ENCODE assay signal across 15 cellular contexts in genomic region chr2:173193925-173194324, GRCh38.
DNase-seq lines count a peak whose midpoint lies in the region; TF ChIP-seq lines count a peak whose summit lies in the region.
"Had no signal": no experiment of that assay in that cellular context is flagged by ENCODE, and none has a peak within 500 bp of the region (broad histone marks: within the 10 kb centered on the region; RNA-seq: fewer than 3 reads in every experiment).

No MANE protein-coding gene starts in this region.

- H3F3A ChIP-seq in GM23248 (ENCODE audit: insufficient read depth): peaks cover 32% of the 10 kb centered on the region

- in situ Hi-C loops in GM23248 (cut with MboI): no loop called here

- no peak for TF ChIP-seq CTCF in epithelial cell of esophagus (IDR thresholded peaks at IDR 0.05; ENCODE audit: insufficient read depth, low read depth, low read length, missing control alignments)
- no peak for TF ChIP-seq CTCF in GM20000 (IDR thresholded peaks at IDR 0.05; ENCODE audit: extremely low read depth, missing control alignments)
- no peak for TF ChIP-seq CTCF in adrenal gland (IDR thresholded peaks at IDR 0.05)

- H3K27ac ChIP-seq in GM23248: no peak overlapping the region
- peak overlapping the region; percentile 22 for H3K27ac ChIP-seq in SJSA1
- no peak overlapping the region for H3K27ac ChIP-seq in adrenal gland
- H3K27ac ChIP-seq: parathyroid adenoma had no signal

- no peak overlapping the region for H2AFZ ChIP-seq in GM23248
- H2AFZ ChIP-seq: parathyroid adenoma had no signal

- H4K20me1 ChIP-seq in GM23248 (ENCODE audit: insufficient read depth): no peaks in the 10 kb centered on the region

- H3K36me3 ChIP-seq in GM23248 (ENCODE audit: low read depth): peaks cover 12% of the 10 kb centered on the region; the same call in 1 of the 2 replicates
- H3K36me3 ChIP-seq in SJSA1: peaks cover 47% of the 10 kb centered on the region
- no peaks in the 10 kb centered on the region for H3K36me3 ChIP-seq in adrenal gland (replicated peaks in 1 of 2)

- H3K4me3 ChIP-seq in GM23248 (no peak overlapping the region), SJSA1 (no peak overlapping the region), epithelial cell of esophagus (ENCODE audit: low read length) (no peak overlapping the region), adrenal gland (no peak overlapping the region)

- H3K9me3 ChIP-seq in GM23248 (ENCODE audit: low read depth) (no peaks in the 10 kb centered on the region), SJSA1 (replicated peaks) (no peaks in the 10 kb centered on the region), adrenal gland (replicated peaks in 1 of 3) (no peaks in the 10 kb centered on the region)

- H3K9ac ChIP-seq in GM23248: no peak overlapping the region
- H3K9ac ChIP-seq: parathyroid adenoma had no signal

- DNase-seq in GM23248: peak; percentile 54
- DNase-seq in SJSA1 (ENCODE audit: low read depth in 1 of 2, low spot score in 2 of 2): peak in 1 of 2 experiments; percentile 35
- peak; percentile 64 for DNase-seq in epithelial cell of esophagus (ENCODE audit: low read depth)
- peak; percentile 40 for DNase-seq in non-pigmented ciliary epithelial cell (ENCODE audit: low read depth)
- DNase-seq in GM20000 (ENCODE audit: low spot score): no peak
- DNase-seq in activated naive CD4-positive, alpha-beta T cell treated with Interleukin-2 at 50 U/mL for 16 hours: no peak
- DNase-seq in adrenal gland: no peak
- no peak for DNase-seq in posterior cingulate gyrus
- DNase-seq: activated CD4-positive, alpha-beta T cell treated with anti-CD3 and anti-CD28 coated beads for 48 hours; activated naive CD4-positive, alpha-beta T cell treated with anti-CD3 and anti-CD28 coated beads, Interleukin-2, amount 10 ng/mL, durations not matched to agents 7 days and 5 days; GF-D8; KG1; NCI-H146; NCI-H446 had no signal

- no peaks in the 10 kb centered on the region for H3K9me2 ChIP-seq in GM23248 (ENCODE audit: insufficient read depth)

- no peak overlapping the region for H3K4me2 ChIP-seq in GM23248 (ENCODE audit: unreplicated experiment)

- WGBS in GM23248 (ENCODE audit: low coverage in 1 of 2, low lambda C conversion rate in 2 of 2, missing lambda C conversion rate in 2 of 2), 2 experiments: 86 to 92% methylated on average over 1 of the region's 1 CpG
- WGBS in adrenal gland, 4 donors: 90 to 100% (median 93%) methylated on average over 1 of the region's 1 CpG

- intact Hi-C loops in adrenal gland (cut with DNase I): no loop called here
- intact Hi-C loops in posterior cingulate gyrus (cut with DNase I): no loop called here

- H3K79me2 ChIP-seq in GM23248 (ENCODE audit: insufficient read depth): 0 out of 2 replicates have a peak, but pooled peaks cover 14% of the 10 kb centered on the region
- H3K79me2 ChIP-seq: parathyroid adenoma had no signal

- no peak for TF ChIP-seq POLR2A in adrenal gland (IDR thresholded peaks at IDR 0.05)

- H3K4me1 ChIP-seq in GM23248 (ENCODE audit: insufficient read depth) (peaks cover 28% of the 10 kb centered on the region), SJSA1 (replicated peaks) (peaks cover 46% of the 10 kb centered on the region), adrenal gland (replicated peaks in 1 of 2) (no peaks in the 10 kb centered on the region)

- H3K27me3 ChIP-seq in GM23248 (replicated peaks; ENCODE audit: insufficient read depth): no peaks in the 10 kb centered on the region
- no peaks in the 10 kb centered on the region for H3K27me3 ChIP-seq in SJSA1 (replicated peaks)
- H3K27me3 ChIP-seq in adrenal gland: no peaks in the 10 kb centered on the region

Comparison
In these comparisons a context has a peak if more than half of its experiments do, and no peak if none do; other contexts are left out.
1. DNase-seq: peak in GM23248 (single experiment), epithelial cell of esophagus (single experiment) and non-pigmented ciliary epithelial cell (single experiment); none in GM20000 (single experiment), activated naive CD4-positive, alpha-beta T cell treated with Interleukin-2 at 50 U/mL for 16 hours (single experiment), adrenal gland (0 of 7) and posterior cingulate gyrus (0 of 10).